In the genomic region with DNA sequence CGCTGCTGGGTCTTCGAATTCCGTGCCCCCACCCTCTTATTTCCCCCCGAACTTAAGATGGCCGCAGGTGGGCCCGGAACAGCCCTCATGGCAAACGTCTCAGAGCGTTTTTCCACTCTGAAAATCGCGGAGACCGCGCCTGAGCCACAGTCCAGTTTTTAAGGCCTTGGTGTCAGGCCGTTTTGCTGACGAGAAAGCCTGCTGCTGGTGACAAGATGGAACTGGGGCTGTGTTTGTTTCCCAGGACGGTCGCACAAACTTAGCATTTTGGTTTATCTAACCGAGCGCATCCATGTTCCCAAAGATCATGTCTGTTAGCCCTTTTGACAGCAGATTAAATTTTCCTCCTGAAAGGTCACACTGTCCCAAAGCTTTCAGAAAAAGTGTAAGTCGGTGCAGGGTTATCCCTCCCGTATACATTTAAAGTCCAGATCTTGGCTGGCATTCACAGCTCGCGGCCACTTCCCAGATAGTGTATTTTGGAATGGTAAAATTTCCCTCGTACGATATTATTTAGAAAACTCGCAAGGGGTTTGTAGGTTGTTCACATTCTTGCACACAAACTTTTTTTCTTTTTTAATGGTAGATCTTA, we compare ENCODE assay signal across 1 cellular context.
TF ChIP-seq lines count a peak whose summit lies in the region.

No MANE protein-coding gene starts in this region.

TF ChIP-seq in HepG2, 621 proteins besides CTCF, POLR2A, EP300 and RAD21 (continued from another document):
- TF ChIP-seq, protein P1, sequence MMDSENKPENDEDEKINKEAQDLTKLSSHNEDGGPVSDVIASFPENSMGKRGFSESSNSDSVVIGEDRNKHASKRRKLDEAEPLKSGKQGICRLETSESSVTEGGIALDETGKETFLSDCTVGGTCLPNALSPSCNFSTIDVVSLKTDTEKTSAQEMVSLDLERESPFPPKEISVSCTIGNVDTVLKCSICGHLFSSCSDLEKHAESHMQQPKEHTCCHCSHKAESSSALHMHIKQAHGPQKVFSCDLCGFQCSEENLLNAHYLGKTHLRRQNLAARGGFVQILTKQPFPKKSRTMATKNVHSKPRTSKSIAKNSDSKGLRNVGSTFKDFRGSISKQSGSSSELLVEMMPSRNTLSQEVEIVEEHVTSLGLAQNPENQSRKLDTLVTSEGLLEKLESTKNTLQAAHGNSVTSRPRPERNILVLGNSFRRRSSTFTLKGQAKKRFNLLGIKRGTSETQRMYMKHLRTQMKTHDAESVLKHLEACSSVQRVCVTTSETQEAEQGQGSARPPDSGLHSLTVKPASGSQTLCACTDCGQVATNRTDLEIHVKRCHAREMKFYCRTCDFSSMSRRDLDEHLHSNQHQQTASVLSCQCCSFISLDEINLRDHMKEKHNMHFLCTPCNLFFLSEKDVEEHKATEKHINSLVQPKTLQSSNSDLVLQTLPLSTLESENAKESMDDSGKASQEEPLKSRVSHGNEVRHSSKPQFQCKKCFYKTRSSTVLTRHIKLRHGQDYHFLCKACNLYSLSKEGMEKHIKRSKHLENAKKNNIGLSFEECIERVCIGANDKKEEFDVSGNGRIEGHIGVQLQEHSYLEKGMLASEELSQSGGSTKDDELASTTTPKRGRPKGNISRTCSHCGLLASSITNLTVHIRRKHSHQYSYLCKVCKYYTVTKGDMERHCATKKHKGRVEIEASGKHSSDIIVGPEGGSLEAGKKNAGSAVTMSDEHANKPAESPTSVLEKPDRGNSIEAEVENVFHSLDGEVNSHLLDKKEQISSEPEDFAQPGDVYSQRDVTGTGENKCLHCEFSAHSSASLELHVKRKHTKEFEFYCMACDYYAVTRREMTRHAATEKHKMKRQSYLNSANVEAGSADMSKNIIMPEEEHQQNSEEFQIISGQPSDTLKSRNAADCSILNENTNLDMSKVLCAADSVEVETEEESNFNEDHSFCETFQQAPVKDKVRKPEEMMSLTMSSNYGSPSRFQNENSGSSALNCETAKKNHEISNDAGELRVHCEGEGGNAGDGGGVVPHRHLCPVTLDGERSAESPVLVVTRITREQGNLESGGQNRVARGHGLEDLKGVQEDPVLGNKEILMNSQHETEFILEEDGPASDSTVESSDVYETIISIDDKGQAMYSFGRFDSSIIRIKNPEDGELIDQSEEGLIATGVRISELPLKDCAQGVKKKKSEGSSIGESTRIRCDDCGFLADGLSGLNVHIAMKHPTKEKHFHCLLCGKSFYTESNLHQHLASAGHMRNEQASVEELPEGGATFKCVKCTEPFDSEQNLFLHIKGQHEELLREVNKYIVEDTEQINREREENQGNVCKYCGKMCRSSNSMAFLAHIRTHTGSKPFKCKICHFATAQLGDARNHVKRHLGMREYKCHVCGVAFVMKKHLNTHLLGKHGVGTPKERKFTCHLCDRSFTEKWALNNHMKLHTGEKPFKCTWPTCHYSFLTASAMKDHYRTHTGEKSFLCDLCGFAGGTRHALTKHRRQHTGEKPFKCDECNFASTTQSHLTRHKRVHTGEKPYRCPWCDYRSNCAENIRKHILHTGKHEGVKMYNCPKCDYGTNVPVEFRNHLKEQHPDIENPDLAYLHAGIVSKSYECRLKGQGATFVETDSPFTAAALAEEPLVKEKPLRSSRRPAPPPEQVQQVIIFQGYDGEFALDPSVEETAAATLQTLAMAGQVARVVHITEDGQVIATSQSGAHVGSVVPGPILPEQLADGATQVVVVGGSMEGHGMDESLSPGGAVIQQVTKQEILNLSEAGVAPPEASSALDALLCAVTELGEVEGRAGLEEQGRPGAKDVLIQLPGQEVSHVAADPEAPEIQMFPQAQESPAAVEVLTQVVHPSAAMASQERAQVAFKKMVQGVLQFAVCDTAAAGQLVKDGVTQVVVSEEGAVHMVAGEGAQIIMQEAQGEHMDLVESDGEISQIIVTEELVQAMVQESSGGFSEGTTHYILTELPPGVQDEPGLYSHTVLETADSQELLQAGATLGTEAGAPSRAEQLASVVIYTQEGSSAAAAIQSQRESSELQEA (CRISPR knock-in tag; IDR thresholded peaks at IDR 0.05; ENCODE audit: not compliant biosample characterization) = no peak
- TF ChIP-seq HOXD1 (CRISPR knock-in tag; IDR thresholded peaks at IDR 0.05) = no peak
